In the genomic region with DNA sequence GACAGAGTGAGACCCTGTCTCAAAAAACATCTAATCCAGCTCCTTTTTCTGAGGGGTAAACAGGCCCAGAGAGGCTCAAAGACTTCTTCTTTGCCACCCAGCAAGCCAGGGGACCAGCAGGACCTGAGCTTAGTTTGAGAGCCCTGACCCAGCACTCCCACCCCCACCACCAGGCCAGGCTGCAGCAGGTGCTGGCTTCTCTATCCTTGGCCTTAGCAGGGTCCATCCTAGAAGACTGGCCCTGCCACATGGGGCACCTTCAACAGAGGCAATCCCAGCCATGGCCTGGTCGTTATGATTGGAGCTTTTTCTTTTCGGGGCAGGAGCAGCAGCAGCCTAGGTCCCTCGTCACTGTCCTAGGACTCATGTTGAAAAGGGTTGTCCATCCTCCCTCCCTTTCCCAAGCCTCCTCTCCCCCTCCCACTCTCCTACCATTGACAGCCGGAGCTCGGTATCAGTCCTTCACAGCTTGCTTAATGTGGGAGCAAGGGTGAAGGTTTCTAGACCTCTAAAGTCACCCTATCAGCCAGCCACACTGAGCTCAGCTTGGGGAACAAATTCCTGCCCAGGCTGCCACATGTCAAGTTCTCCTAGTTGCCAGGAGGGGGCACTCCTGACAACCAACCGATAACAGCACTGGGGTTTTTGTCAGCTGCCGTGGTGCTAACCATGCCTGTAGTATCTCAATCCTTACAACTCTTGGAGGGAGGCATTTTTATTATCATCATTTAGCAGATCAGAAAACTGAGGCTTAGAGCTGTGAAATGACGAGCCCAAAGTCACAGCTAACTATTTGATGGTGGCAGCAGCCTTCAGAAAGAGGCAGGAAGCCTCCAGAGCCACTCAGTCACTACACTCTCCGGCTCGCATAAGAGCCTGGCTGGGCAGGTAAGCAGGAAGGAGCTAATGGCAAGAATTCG, we compare ENCODE assay signal across 8 cellular contexts. TPM values are rescaled to one million over a fixed set of nuclear protein-coding genes. Genes with fewer than 3 reads are reported as not detected.
A peak's percentile ranks its signal among the peaks of the same experiment; 100 is the strongest.
DNase-seq lines count a peak whose midpoint lies in the region; ATAC-seq and TF ChIP-seq lines count a peak whose summit lies in the region.

No MANE protein-coding gene starts in this region.

- no peaks in the 10 kb centered on the region for H3K27me3 ChIP-seq in CD4-positive, alpha-beta T cell (ENCODE audit: control insufficient read depth, insufficient read depth, low read length)
- no peaks in the 10 kb centered on the region for H3K27me3 ChIP-seq in GM23248 (replicated peaks; ENCODE audit: insufficient read depth)
- no peaks in the 10 kb centered on the region for H3K27me3 ChIP-seq in lower lobe of right lung (ENCODE audit: low read depth)

- peak overlapping the region; percentile 13 for H3K4me3 Mint-ChIP-seq in CD4-positive, alpha-beta T cell

- H3K27me3 Mint-ChIP-seq in CD4-positive, alpha-beta T cell, result no peaks in the 10 kb centered on the region

- peaks cover 45% of the 10 kb centered on the region for H3K36me3 Mint-ChIP-seq in CD4-positive, alpha-beta T cell (ENCODE audit: low read depth)

- POLR2A ChIA-PET in CD4-positive, alpha-beta T cell (lab: Charles Lee), result interaction anchor here (0.6 to 3.1 kb wide), 9 partner anchors 9 to 422 kb away, joined by 3 to 35 read pairs (median 4); a partner anchor contains a TSS

- 26 to 29% methylated on average over 11 of the region's 11 CpGs for WGBS in GM23248 (ENCODE audit: low coverage in 1 of 2, low lambda C conversion rate in 2 of 2, missing lambda C conversion rate in 2 of 2), 2 experiments

- H3K4me3 ChIP-seq in GM23248 (no peak overlapping the region), lower lobe of right lung (no peak overlapping the region)

- H3K4me1 Mint-ChIP-seq in CD4-positive, alpha-beta T cell (ENCODE audit: low read depth), result peaks cover 9% of the 10 kb centered on the region

- H3K27ac Mint-ChIP-seq in CD4-positive, alpha-beta T cell, result peak overlapping the region; percentile 10

- no peaks in the 10 kb centered on the region for H3K9me3 Mint-ChIP-seq in CD4-positive, alpha-beta T cell

- no peaks in the 10 kb centered on the region for H3K9me3 ChIP-seq in CD4-positive, alpha-beta T cell (ENCODE audit: control insufficient read depth, low read length)
- no peaks in the 10 kb centered on the region for H3K9me3 ChIP-seq in GM23248 (ENCODE audit: low read depth)
- no peaks in the 10 kb centered on the region for H3K9me3 ChIP-seq in lower lobe of right lung

- CTCF ChIA-PET in CD4-positive, alpha-beta T cell (lab: Charles Lee), result interaction anchor here (0.6 to 2.1 kb wide), 12 partner anchors 9 to 162 kb away, joined by 3 to 22 read pairs (median 4); a partner anchor contains a TSS

- peak overlapping the region; percentile 34; the same call in 1 of the 2 replicates for H3K9ac ChIP-seq in GM23248

- H3K4me2 ChIP-seq in GM23248 (ENCODE audit: unreplicated experiment), result peak overlapping the region; percentile 60

- no peaks in the 10 kb centered on the region for H3K79me2 ChIP-seq in GM23248 (ENCODE audit: insufficient read depth)

- in situ Hi-C loops in GM23248 (cut with MboI), result no loop called here

- H3K9me2 ChIP-seq in GM23248 (ENCODE audit: insufficient read depth), result no peaks in the 10 kb centered on the region

- intact Hi-C loops in CD4-positive, alpha-beta T cell (cut with DNase I, micrococcal nuclease), result loop anchor here (2.0 to 5.0 kb wide), 3 partner anchors 35 to 117 kb away; a partner anchor contains a TSS
- intact Hi-C loops in lower lobe of right lung (cut with DNase I), result no loop called here

- TF ChIP-seq CTCF in CD4-positive, alpha-beta T cell (IDR thresholded peaks at IDR 0.05), result peak; percentile 79
- peak; percentile 78 for TF ChIP-seq CTCF in lower lobe of right lung (IDR thresholded peaks at IDR 0.05)

- peak; percentile 39 to 59 (median 44) for DNase-seq in CD4-positive, alpha-beta T cell
- peak; percentile 85 for DNase-seq in GM23248
- peak; percentile 4 for DNase-seq in NCI-H446 treated with DMSO at 0.1 percent for 48 hours (lab: John Stamatoyannopoulos, UW)
- peak; percentile 38 to 42 for DNase-seq in activated CD4-positive, alpha-beta T cell treated with anti-CD3 and anti-CD28 coated beads for 24 hours (ENCODE audit: low read depth in 2 of 2)
- peak; percentile 60 to 80 for DNase-seq in dermis microvascular lymphatic vessel endothelial cell (ENCODE audit: low read depth in 2 of 2)
- DNase-seq in lower lobe of right lung, result peak; percentile 61
- peak; percentile 41 for DNase-seq in stimulated activated CD8-positive, alpha-beta memory T cell treated with anti-CD3 and anti-CD28 coated beads, Interleukin-12 subunit alpha, Interleukin-12 subunit beta, amount 100 ng/mL, for 1 hour (ENCODE audit: low read depth)

- peaks cover 5% of the 10 kb centered on the region; the same call in 1 of the 2 replicates for H3K4me1 ChIP-seq in GM23248 (ENCODE audit: insufficient read depth)
- H3K4me1 ChIP-seq in lower lobe of right lung, result peaks cover 7% of the 10 kb centered on the region

- no peak overlapping the region for H2AFZ ChIP-seq in GM23248

- H4K20me1 ChIP-seq in GM23248 (ENCODE audit: insufficient read depth), result no peaks in the 10 kb centered on the region

- H3K36me3 ChIP-seq in GM23248 (ENCODE audit: low read depth), result peaks cover 7% of the 10 kb centered on the region; the same call in 1 of the 2 replicates
- H3K36me3 ChIP-seq in lower lobe of right lung, result peaks cover 68% of the 10 kb centered on the region

- H3K27ac ChIP-seq in CD4-positive, alpha-beta T cell (ENCODE audit: low read depth, low read length), result no peak overlapping the region
- H3K27ac ChIP-seq in GM23248 (peak overlapping the region; percentile 36), lower lobe of right lung (no peak overlapping the region)

- peaks cover 18% of the 10 kb centered on the region; the same call in 1 of the 2 replicates for H3F3A ChIP-seq in GM23248 (ENCODE audit: insufficient read depth)

- ATAC-seq in CD4-positive, alpha-beta T cell (ENCODE audit: poor library complexity), result peak; percentile 97
- ATAC-seq in lower lobe of right lung (peak; percentile 76 to 86), HG03045 (IDR thresholded peaks at IDR 0.05; ENCODE audit: unreplicated experiment) (no peak)

RNA-seq across cellular contexts. Expression of a gene that starts 11.2 kb away (rescaled TPM):
- total RNA-seq in CD4-positive, alpha-beta T cell, result 10 to 100 TPM; 13.7 to 14.8 TPM
- total RNA-seq in GM23248 (2014; rRNA removed; shearing (Covaris generic)), result 49.3 and 57.9 TPM in 2 replicates
- 115 and 120 TPM in 2 replicates for polyA plus RNA-seq in GM23248 (2016; fragmentation: Nextera tagmentation; extraction: Ambion mirVana)
- total RNA-seq in dermis microvascular lymphatic vessel endothelial cell, result 48.3 and 59.8 TPM in 2 replicates
- 43.9 TPM for total RNA-seq in lower lobe of right lung

RNA-seq across cellular contexts. Expression of a gene that starts 11.2 kb away (rescaled TPM):
- under 1 TPM; 0.36 to 0.92 TPM for total RNA-seq in CD4-positive, alpha-beta T cell
- 1.1 and 4.3 TPM in 2 replicates for total RNA-seq in GM23248 (2014; rRNA removed; shearing (Covaris generic))
- polyA plus RNA-seq in GM23248 (2016; fragmentation: Nextera tagmentation; extraction: Ambion mirVana), result 3.8 and 4.1 TPM in 2 replicates
- total RNA-seq in dermis microvascular lymphatic vessel endothelial cell (1.3 and 2.6 TPM in 2 replicates), lower lobe of right lung (1.8 TPM)

RNA-seq across cellular contexts. Expression of a gene that starts 15.9 kb away (rescaled TPM):
- 10 to 100 TPM; 11.0 to 12.2 TPM for total RNA-seq in CD4-positive, alpha-beta T cell
- 43.6 and 70.1 TPM in 2 replicates for total RNA-seq in GM23248 (2014; rRNA removed; shearing (Covaris generic))
- polyA plus RNA-seq in GM23248 (2016; fragmentation: Nextera tagmentation; extraction: Ambion mirVana), result 25.3 and 27.3 TPM in 2 replicates
- total RNA-seq in dermis microvascular lymphatic vessel endothelial cell (16.6 and 20.2 TPM in 2 replicates), lower lobe of right lung (19.3 TPM)

RNA-seq across cellular contexts. Expression of a gene that starts 35.5 kb away (rescaled TPM):
- 10 to 100 TPM; 45.1 to 51.5 TPM for total RNA-seq in CD4-positive, alpha-beta T cell
- total RNA-seq in GM23248 (2014; rRNA removed; shearing (Covaris generic)), result 144 and 164 TPM in 2 replicates
- polyA plus RNA-seq in GM23248 (2016; fragmentation: Nextera tagmentation; extraction: Ambion mirVana), result 110 and 111 TPM in 2 replicates
- 105 and 116 TPM in 2 replicates for total RNA-seq in dermis microvascular lymphatic vessel endothelial cell
- 55.5 TPM for total RNA-seq in lower lobe of right lung

Comparison
In these comparisons a context has a peak if more than half of its experiments do, and no peak if none do; other contexts are left out.
1. DNase-seq: peak in every context shown above with its lines; median percentile 85 in GM23248; 70 in dermis microvascular lymphatic vessel endothelial cell; 61 in lower lobe of right lung; 44 in CD4-positive, alpha-beta T cell; 41 in stimulated activated CD8-positive, alpha-beta memory T cell treated with anti-CD3 and anti-CD28 coated beads, Interleukin-12 subunit alpha, Interleukin-12 subunit beta, amount 100 ng/mL, for 1 hour; 40 in activated CD4-positive, alpha-beta T cell treated with anti-CD3 and anti-CD28 coated beads for 24 hours; 4 in NCI-H446 treated with DMSO at 0.1 percent for 48 hours.